Comparison of ENCODE assay signal across 28 cellular contexts in the genomic region with DNA sequence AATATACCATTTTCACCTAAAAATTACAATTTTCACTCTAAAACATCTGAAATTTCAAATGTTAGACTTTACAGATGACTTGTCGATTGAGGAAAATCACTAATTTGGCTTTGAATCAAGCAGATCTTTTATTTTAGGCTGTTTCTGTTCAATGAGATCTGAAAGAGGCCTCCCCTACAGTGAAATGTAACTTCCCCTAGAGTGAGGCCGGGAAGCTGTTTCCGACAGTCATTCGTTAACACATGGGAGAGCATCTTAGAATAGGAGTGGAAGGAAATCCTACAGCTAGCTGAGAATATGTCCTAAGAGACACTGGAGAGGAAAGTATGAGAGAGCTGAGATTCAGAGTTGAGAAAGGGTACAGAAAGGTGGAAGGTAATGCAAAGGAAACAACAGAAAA. TPM values are rescaled to one million over a fixed set of nuclear protein-coding genes. Genes with fewer than 3 reads are reported as not detected.
DNase-seq lines count a peak whose midpoint lies in the region; ATAC-seq and TF ChIP-seq lines count a peak whose summit lies in the region.
"Had no signal": no experiment of that assay in that cellular context is flagged by ENCODE, and none has a peak within 500 bp of the region (broad histone marks: within the 10 kb centered on the region; RNA-seq: fewer than 3 reads in every experiment).

No MANE protein-coding gene starts in this region.

- H2BK12ac ChIP-seq in mesenchymal stem cell (ENCODE audit: low read length in 2 of 2) = no peak overlapping the region

- no peak overlapping the region for H2AFZ ChIP-seq in mesenchymal stem cell (ENCODE audit: low read depth, low read length)

- WGBS in mesenchymal stem cell = 70% methylated on average over 4 of the region's 4 CpGs

- H4K8ac ChIP-seq in mesenchymal stem cell (ENCODE audit: low read length) = no peak overlapping the region

- no peaks in the 10 kb centered on the region for H3K36me3 ChIP-seq in mesenchymal stem cell (ENCODE audit: control insufficient read depth in 1 of 2, insufficient read depth in 2 of 2, low read depth in 1 of 2, low read length in 2 of 2)
- H3K36me3 ChIP-seq: neutrophil, sigmoid colon had no signal

- H3K79me1 ChIP-seq in mesenchymal stem cell (replicated peaks; ENCODE audit: low read length, poor library complexity, severe bottlenecking) = no peaks in the 10 kb centered on the region

- peak overlapping the region; percentile 5 for H3K27ac Mint-ChIP-seq in T-helper 1 cell treated with Interleukin-12 subunit alpha and Interleukin-12 subunit beta and Interleukin-4 antibody, amounts not matched to agents 30 μg/mL and 1 μg/mL, for 36 hours
- H3K27ac Mint-ChIP-seq in activated naive CD8-positive, alpha-beta T cell treated with anti-CD3 and anti-CD28 coated beads, Interleukin-2, amount 10 ng/mL, durations not matched to agents 7 days and 5 days = no peak overlapping the region
- H3K27ac Mint-ChIP-seq in activated naive CD8-positive, alpha-beta T cell treated with anti-CD3 and anti-CD28 coated beads, Interleukin-2, amount 50 U/mL, for 24 hours = no peak overlapping the region
- peak overlapping the region; percentile 14 for H3K27ac Mint-ChIP-seq in glutamatergic neuron (ENCODE audit: unreplicated experiment)
- H3K27ac Mint-ChIP-seq: activated naive CD8-positive, alpha-beta T cell; progenitor cell of endocrine pancreas; stimulated activated effector memory CD8-positive, alpha-beta T cell treated with anti-CD3 and anti-CD28 coated beads, Interleukin-12 subunit alpha, Interleukin-12 subunit beta, amount 100 ng/mL, for 72 hours; T-helper 17 cell had no signal

- no peak overlapping the region for H2BK120ac ChIP-seq in mesenchymal stem cell (ENCODE audit: low read depth, low read length)

- H3K4me2 ChIP-seq in mesenchymal stem cell (ENCODE audit: low read length, poor library complexity, severe bottlenecking) = no peak overlapping the region

- peaks cover 1% of the 10 kb centered on the region for H3K4me1 ChIP-seq in mesenchymal stem cell (ENCODE audit: control insufficient read depth, insufficient read depth, low read depth, low read length)
- H3K4me1 ChIP-seq: HAP-1 had no signal

- no peak overlapping the region for H2BK15ac ChIP-seq in mesenchymal stem cell (ENCODE audit: low read depth, poor library complexity, severe bottlenecking)

- peak overlapping the region; percentile 24 for H3K4me3 Mint-ChIP-seq in T-helper 1 cell treated with Interleukin-12 subunit alpha and Interleukin-12 subunit beta and Interleukin-4 antibody, amounts not matched to agents 30 μg/mL and 1 μg/mL, for 36 hours
- peak overlapping the region; percentile 12 for H3K4me3 Mint-ChIP-seq in activated naive CD8-positive, alpha-beta T cell treated with anti-CD3 and anti-CD28 coated beads, Interleukin-2, amount 10 ng/mL, durations not matched to agents 7 days and 5 days
- no peak overlapping the region for H3K4me3 Mint-ChIP-seq in activated naive CD8-positive, alpha-beta T cell treated with anti-CD3 and anti-CD28 coated beads, Interleukin-2, amount 50 U/mL, for 24 hours
- H3K4me3 Mint-ChIP-seq in glutamatergic neuron (ENCODE audit: unreplicated experiment) = peak overlapping the region; percentile 0
- H3K4me3 Mint-ChIP-seq: activated naive CD8-positive, alpha-beta T cell; CD4-positive, alpha-beta memory T cell; stimulated activated effector memory CD8-positive, alpha-beta T cell treated with anti-CD3 and anti-CD28 coated beads, Interleukin-12 subunit alpha, Interleukin-12 subunit beta, amount 100 ng/mL, for 72 hours; T-helper 17 cell had no signal

- H4K91ac ChIP-seq in mesenchymal stem cell (ENCODE audit: low read length) = no peak overlapping the region

- no peak overlapping the region for H3K18ac ChIP-seq in mesenchymal stem cell (ENCODE audit: low read depth in 1 of 2, low read length in 2 of 2)

- H3K27ac ChIP-seq in mesenchymal stem cell (ENCODE audit: low read length, poor library complexity, severe bottlenecking) = no peak overlapping the region
- H3K27ac ChIP-seq: neutrophil, RWPE1, sigmoid colon had no signal

- peaks cover 9% of the 10 kb centered on the region for H3K4me1 Mint-ChIP-seq in T-helper 1 cell treated with Interleukin-12 subunit alpha and Interleukin-12 subunit beta and Interleukin-4 antibody, amounts not matched to agents 30 μg/mL and 1 μg/mL, for 36 hours (ENCODE audit: low read depth)
- peaks cover 4% of the 10 kb centered on the region for H3K4me1 Mint-ChIP-seq in activated naive CD8-positive, alpha-beta T cell treated with anti-CD3 and anti-CD28 coated beads, Interleukin-2, amount 10 ng/mL, durations not matched to agents 7 days and 5 days
- peaks cover 6% of the 10 kb centered on the region for H3K4me1 Mint-ChIP-seq in activated naive CD8-positive, alpha-beta T cell treated with anti-CD3 and anti-CD28 coated beads, Interleukin-2, amount 50 U/mL, for 24 hours
- peaks cover 18% of the 10 kb centered on the region for H3K4me1 Mint-ChIP-seq in glutamatergic neuron (ENCODE audit: low read depth, unreplicated experiment)

- no peak for DNase-seq in T-helper 1 cell
- no peak for DNase-seq in activated naive CD8-positive, alpha-beta T cell treated with anti-CD3 and anti-CD28 coated beads, Interleukin-2, amount 10 ng/mL, durations not matched to agents 7 days and 5 days
- DNase-seq in activated naive CD8-positive, alpha-beta T cell treated with anti-CD3 and anti-CD28 coated beads, Interleukin-2, amount 50 U/mL, for 24 hours = no peak
- no peak for DNase-seq in glutamatergic neuron
- DNase-seq in mesenchymal stem cell = no peak
- DNase-seq in activated CD4-positive, CD25-positive, alpha-beta regulatory T cell (lab: John Stamatoyannopoulos, UW) = no peak
- DNase-seq: 8988T; activated CD8-positive, alpha-beta memory T cell treated with anti-CD3 and anti-CD28 coated beads, Interleukin-2, amount 50 U/mL, for 48 hours; CD4-positive, alpha-beta memory T cell; central memory CD4-positive, alpha-beta T cell; Kasumi-1; NCI-H446; NCI-H82; sigmoid colon; stimulated activated CD4-positive, alpha-beta T cell treated with anti-CD3 and anti-CD28 coated beads, Interleukin-4, amount 100 ng/mL, for 24 hours; T-helper 17 cell had no signal

- no peak for TF ChIP-seq CTCF in glutamatergic neuron (IDR thresholded peaks at IDR 0.05; ENCODE audit: partially characterized antibody, unreplicated experiment)

- H3K36me3 Mint-ChIP-seq in T-helper 1 cell treated with Interleukin-12 subunit alpha and Interleukin-12 subunit beta and Interleukin-4 antibody, amounts not matched to agents 30 μg/mL and 1 μg/mL, for 36 hours (ENCODE audit: low read depth) = peaks cover under 1% of the 10 kb centered on the region
- H3K36me3 Mint-ChIP-seq in activated naive CD8-positive, alpha-beta T cell treated with anti-CD3 and anti-CD28 coated beads, Interleukin-2, amount 10 ng/mL, durations not matched to agents 7 days and 5 days = no peaks in the 10 kb centered on the region
- H3K36me3 Mint-ChIP-seq in activated naive CD8-positive, alpha-beta T cell treated with anti-CD3 and anti-CD28 coated beads, Interleukin-2, amount 50 U/mL, for 24 hours (ENCODE audit: low read depth) = no peaks in the 10 kb centered on the region
- no peaks in the 10 kb centered on the region for H3K36me3 Mint-ChIP-seq in glutamatergic neuron (ENCODE audit: unreplicated experiment)
- H3K36me3 Mint-ChIP-seq: activated naive CD8-positive, alpha-beta T cell; CD4-positive, alpha-beta memory T cell; stimulated activated effector memory CD8-positive, alpha-beta T cell treated with anti-CD3 and anti-CD28 coated beads, Interleukin-12 subunit alpha, Interleukin-12 subunit beta, amount 100 ng/mL, for 72 hours had no signal

- no peak overlapping the region for H3K9ac ChIP-seq in mesenchymal stem cell (ENCODE audit: low read length)

- no peak overlapping the region for H2BK5ac ChIP-seq in mesenchymal stem cell (ENCODE audit: low read depth, low read length, poor library complexity, severe bottlenecking)

- H3K14ac ChIP-seq in mesenchymal stem cell (ENCODE audit: low read length in 2 of 2) = no peak overlapping the region

- H2AK5ac ChIP-seq in mesenchymal stem cell (ENCODE audit: low read length, severe bottlenecking) = no peak overlapping the region

- H3K23ac ChIP-seq in mesenchymal stem cell (ENCODE audit: low read length in 2 of 2) = no peak overlapping the region

- H3K4ac ChIP-seq in mesenchymal stem cell (ENCODE audit: low read depth in 1 of 2, low read length in 2 of 2) = no peak overlapping the region

- H3K4me3 ChIP-seq in mesenchymal stem cell (ENCODE audit: insufficient read depth in 1 of 2, low read depth in 1 of 2, low read length in 2 of 2) = no peak overlapping the region
- H3K4me3 ChIP-seq: HAP-1, lung, sigmoid colon had no signal

- POLR2A ChIA-PET in activated naive CD8-positive, alpha-beta T cell treated with anti-CD3 and anti-CD28 coated beads, Interleukin-2, amount 10 ng/mL, durations not matched to agents 7 days and 5 days (lab: Charles Lee) = interaction anchor here (0.6 to 2.8 kb wide), 3 partner anchors 8 to 23 kb away, joined by 4 to 11 read pairs (median 5); no protein-coding TSS in a partner anchor

- ATAC-seq in activated naive CD8-positive, alpha-beta T cell treated with anti-CD3 and anti-CD28 coated beads, Interleukin-2, amount 10 ng/mL, durations not matched to agents 7 days and 5 days (ENCODE audit: low read depth) = no peak
- ATAC-seq in activated naive CD8-positive, alpha-beta T cell treated with anti-CD3 and anti-CD28 coated beads, Interleukin-2, amount 50 U/mL, for 24 hours = no peak
- no peak for ATAC-seq in HG02938 (IDR thresholded peaks at IDR 0.05; ENCODE audit: unreplicated experiment)
- ATAC-seq: stimulated activated effector memory CD8-positive, alpha-beta T cell treated with anti-CD3 and anti-CD28 coated beads, Interleukin-12 subunit alpha, Interleukin-12 subunit beta, amount 100 ng/mL, for 72 hours; T-helper 17 cell had no signal

- H3K9me3 Mint-ChIP-seq in T-helper 1 cell treated with Interleukin-12 subunit alpha and Interleukin-12 subunit beta and Interleukin-4 antibody, amounts not matched to agents 30 μg/mL and 1 μg/mL, for 36 hours = no peaks in the 10 kb centered on the region
- H3K9me3 Mint-ChIP-seq in activated naive CD8-positive, alpha-beta T cell treated with anti-CD3 and anti-CD28 coated beads, Interleukin-2, amount 10 ng/mL, durations not matched to agents 7 days and 5 days = no peaks in the 10 kb centered on the region
- H3K9me3 Mint-ChIP-seq in activated naive CD8-positive, alpha-beta T cell treated with anti-CD3 and anti-CD28 coated beads, Interleukin-2, amount 50 U/mL, for 24 hours = no peaks in the 10 kb centered on the region
- peaks cover 12% of the 10 kb centered on the region for H3K9me3 Mint-ChIP-seq in glutamatergic neuron (ENCODE audit: unreplicated experiment)
- H3K9me3 Mint-ChIP-seq: CD4-positive, alpha-beta memory T cell; stimulated activated effector memory CD8-positive, alpha-beta T cell treated with anti-CD3 and anti-CD28 coated beads, Interleukin-12 subunit alpha, Interleukin-12 subunit beta, amount 100 ng/mL, for 72 hours had no signal

- H3K9me3 ChIP-seq in mesenchymal stem cell (ENCODE audit: control insufficient read depth, low read length) = no peaks in the 10 kb centered on the region
- H3K9me3 ChIP-seq: HAP-1, neutrophil, sigmoid colon had no signal

- no peaks in the 10 kb centered on the region for H3K27me3 ChIP-seq in mesenchymal stem cell (ENCODE audit: control insufficient read depth in 1 of 2, insufficient read depth in 1 of 2, low read length in 2 of 2)
- H3K27me3 ChIP-seq: neutrophil, sigmoid colon had no signal

- no peaks in the 10 kb centered on the region for H3K27me3 Mint-ChIP-seq in T-helper 1 cell treated with Interleukin-12 subunit alpha and Interleukin-12 subunit beta and Interleukin-4 antibody, amounts not matched to agents 30 μg/mL and 1 μg/mL, for 36 hours (ENCODE audit: low read depth)
- H3K27me3 Mint-ChIP-seq in activated naive CD8-positive, alpha-beta T cell treated with anti-CD3 and anti-CD28 coated beads, Interleukin-2, amount 10 ng/mL, durations not matched to agents 7 days and 5 days = no peaks in the 10 kb centered on the region
- no peaks in the 10 kb centered on the region for H3K27me3 Mint-ChIP-seq in activated naive CD8-positive, alpha-beta T cell treated with anti-CD3 and anti-CD28 coated beads, Interleukin-2, amount 50 U/mL, for 24 hours
- H3K27me3 Mint-ChIP-seq in glutamatergic neuron (ENCODE audit: unreplicated experiment) = peaks cover 9% of the 10 kb centered on the region
- H3K27me3 Mint-ChIP-seq: activated naive CD8-positive, alpha-beta T cell; CD4-positive, alpha-beta memory T cell; progenitor cell of endocrine pancreas; T-helper 17 cell had no signal

RNA-seq across cellular contexts. Expression of gene C14orf93, which starts 5.7 kb away (rescaled TPM):
- total RNA-seq in activated naive CD8-positive, alpha-beta T cell treated with anti-CD3 and anti-CD28 coated beads, Interleukin-2, amount 10 ng/mL, durations not matched to agents 7 days and 5 days = 10 to 100 TPM; 11.4 to 11.6 TPM
- 12.1 TPM for total RNA-seq in glutamatergic neuron (ENCODE audit: unreplicated experiment)
- 4.3 TPM for polyA plus RNA-seq in mesenchymal stem cell (2013, experiment 1 of 2)
- polyA plus RNA-seq in mesenchymal stem cell (2013, experiment 2 of 2) = 4.1 TPM

RNA-seq across cellular contexts. Expression of gene PSMB5, which starts 19.1 kb away (rescaled TPM):
- 10 to 100 TPM; 49.0 to 54.5 TPM for total RNA-seq in activated naive CD8-positive, alpha-beta T cell treated with anti-CD3 and anti-CD28 coated beads, Interleukin-2, amount 10 ng/mL, durations not matched to agents 7 days and 5 days
- total RNA-seq in glutamatergic neuron (ENCODE audit: unreplicated experiment) = 289 TPM
- 155 TPM for polyA plus RNA-seq in mesenchymal stem cell (2013, experiment 1 of 2)
- polyA plus RNA-seq in mesenchymal stem cell (2013, experiment 2 of 2) = 156 TPM

RNA-seq across cellular contexts. Expression of gene PSMB11, which starts 26.4 kb away (rescaled TPM):
- total RNA-seq in activated naive CD8-positive, alpha-beta T cell treated with anti-CD3 and anti-CD28 coated beads, Interleukin-2, amount 10 ng/mL, durations not matched to agents 7 days and 5 days = not detected
- total RNA-seq in glutamatergic neuron (ENCODE audit: unreplicated experiment) = not detected
- not detected for polyA plus RNA-seq in mesenchymal stem cell (2013, experiment 1 of 2)
- not detected for polyA plus RNA-seq in mesenchymal stem cell (2013, experiment 2 of 2)
- total RNA-seq: astrocyte; CD4-positive, alpha-beta memory T cell; lung; progenitor cell of endocrine pancreas; SK-MEL-5; T-helper 17 cell; urinary bladder had no signal
- polyA plus RNA-seq: CD4-positive, alpha-beta memory T cell; lung; urinary bladder had no signal

RNA-seq across cellular contexts. Expression of gene AJUBA, which starts 33.3 kb away (rescaled TPM):
- 1 to 10 TPM in 1 of 2 experiments, under 1 TPM in 1; 0.97 to 1.3 TPM for total RNA-seq in activated naive CD8-positive, alpha-beta T cell treated with anti-CD3 and anti-CD28 coated beads, Interleukin-2, amount 10 ng/mL, durations not matched to agents 7 days and 5 days
- 0.34 TPM for total RNA-seq in glutamatergic neuron (ENCODE audit: unreplicated experiment)
- polyA plus RNA-seq in mesenchymal stem cell (2013, experiment 1 of 2) = 13.8 TPM
- polyA plus RNA-seq in mesenchymal stem cell (2013, experiment 2 of 2) = 15.8 TPM

RNA-seq across cellular contexts. Expression of gene CDH24, which starts 41.7 kb away (rescaled TPM):
- 1 to 10 TPM; 2.3 to 2.4 TPM for total RNA-seq in activated naive CD8-positive, alpha-beta T cell treated with anti-CD3 and anti-CD28 coated beads, Interleukin-2, amount 10 ng/mL, durations not matched to agents 7 days and 5 days
- total RNA-seq in glutamatergic neuron (ENCODE audit: unreplicated experiment) = 164 TPM
- 5.8 TPM for polyA plus RNA-seq in mesenchymal stem cell (2013, experiment 1 of 2)
- 5.0 TPM for polyA plus RNA-seq in mesenchymal stem cell (2013, experiment 2 of 2)

Comparison
In these comparisons a context has a peak if more than half of its experiments do, and no peak if none do; other contexts are left out.
1. H3K27ac Mint-ChIP-seq: peak in T-helper 1 cell treated with Interleukin-12 subunit alpha and Interleukin-12 subunit beta and Interleukin-4 antibody, amounts not matched to agents 30 μg/mL and 1 μg/mL, for 36 hours (single experiment) and glutamatergic neuron (single experiment); none in activated naive CD8-positive, alpha-beta T cell treated with anti-CD3 and anti-CD28 coated beads, Interleukin-2, amount 10 ng/mL, durations not matched to agents 7 days and 5 days (single experiment) and activated naive CD8-positive, alpha-beta T cell treated with anti-CD3 and anti-CD28 coated beads, Interleukin-2, amount 50 U/mL, for 24 hours (single experiment).